In the genomic region with DNA sequence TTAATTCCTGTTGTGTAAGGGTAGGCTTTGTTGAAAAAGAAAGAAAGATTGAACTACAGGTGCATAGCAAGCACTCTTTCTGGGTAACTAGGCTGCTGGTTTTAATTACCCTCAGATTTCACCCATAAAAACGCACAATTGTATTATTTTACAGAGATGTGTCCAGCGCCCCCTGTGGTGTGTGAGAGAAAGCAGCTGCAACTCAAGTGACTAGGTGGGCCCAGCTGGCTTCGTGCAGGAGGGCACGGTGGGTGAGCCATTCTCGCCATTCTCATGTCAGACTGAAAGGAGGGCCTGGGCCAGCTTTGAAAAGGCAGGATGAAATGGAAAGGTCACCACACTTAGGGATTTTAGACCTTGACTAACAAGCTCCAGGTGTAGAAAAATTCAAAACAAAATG, we compare ENCODE assay signal across 8 cellular contexts.
DNase-seq lines count a peak whose midpoint lies in the region; ATAC-seq and TF ChIP-seq lines count a peak whose summit lies in the region.

No MANE protein-coding gene starts in this region.

- DNase-seq in NCI-H2081 (lab: John Stamatoyannopoulos, UW) (peak; percentile 18 to 26), NCI-H2081 treated with DMSO at 0.1 percent for 48 hours (lab: John Stamatoyannopoulos, UW) (no peak), T-helper 1 cell (peak in 3 of 5 donors; percentile 13 to 49 (median 35)), osteoblast (ENCODE audit: insufficient read length, low spot score, missing footprints) (no peak), GOT3 (lab: John Stamatoyannopoulos, UW) (no peak)
- peak; percentile 51 for DNase-seq in central memory CD4-positive, alpha-beta T cell

- no peaks in the 10 kb centered on the region for H3K79me2 ChIP-seq in osteoblast (ENCODE audit: insufficient read depth, low read length)

- no peak for ATAC-seq in GM19467 (IDR thresholded peaks at IDR 0.05; ENCODE audit: unreplicated experiment)
- no peak for ATAC-seq in HG02884 (IDR thresholded peaks at IDR 0.05; ENCODE audit: unreplicated experiment)

- H3K9me3 ChIP-seq in osteoblast (ENCODE audit: low read depth, low read length): no peaks in the 10 kb centered on the region

- H2AFZ ChIP-seq in osteoblast (ENCODE audit: low read length): no peak overlapping the region

- H4K20me1 ChIP-seq in osteoblast (ENCODE audit: insufficient read depth, low read length): no peaks in the 10 kb centered on the region

- TF ChIP-seq CTCF in osteoblast (IDR thresholded peaks at IDR 0.05; ENCODE audit: extremely low read depth, low read depth, low read length): peak; percentile 44

- H3K27me3 ChIP-seq in osteoblast (ENCODE audit: insufficient read depth, low read length): no peaks in the 10 kb centered on the region

- no peak overlapping the region for H3K4me3 ChIP-seq in osteoblast (ENCODE audit: insufficient read depth, low read length)

- peaks cover 11% of the 10 kb centered on the region for H3K4me1 ChIP-seq in osteoblast (ENCODE audit: insufficient read depth, low read length)

- no peak overlapping the region for H3K27ac ChIP-seq in osteoblast (ENCODE audit: low read depth, low read length)

- H3K36me3 ChIP-seq in osteoblast (ENCODE audit: insufficient read depth, low read length): peaks cover 15% of the 10 kb centered on the region

- H3K4me2 ChIP-seq in osteoblast (ENCODE audit: insufficient read depth, low read length): no peak overlapping the region

Comparison
In these comparisons a context has a peak if more than half of its experiments do, and no peak if none do; other contexts are left out.
1. DNase-seq: peak in NCI-H2081 (2 of 2), T-helper 1 cell (3 of 5) and central memory CD4-positive, alpha-beta T cell (single experiment); none in NCI-H2081 treated with DMSO at 0.1 percent for 48 hours (single experiment), osteoblast (single experiment) and GOT3 (single experiment).